14 cellular contexts compared by ENCODE assay signal in the genomic region with DNA sequence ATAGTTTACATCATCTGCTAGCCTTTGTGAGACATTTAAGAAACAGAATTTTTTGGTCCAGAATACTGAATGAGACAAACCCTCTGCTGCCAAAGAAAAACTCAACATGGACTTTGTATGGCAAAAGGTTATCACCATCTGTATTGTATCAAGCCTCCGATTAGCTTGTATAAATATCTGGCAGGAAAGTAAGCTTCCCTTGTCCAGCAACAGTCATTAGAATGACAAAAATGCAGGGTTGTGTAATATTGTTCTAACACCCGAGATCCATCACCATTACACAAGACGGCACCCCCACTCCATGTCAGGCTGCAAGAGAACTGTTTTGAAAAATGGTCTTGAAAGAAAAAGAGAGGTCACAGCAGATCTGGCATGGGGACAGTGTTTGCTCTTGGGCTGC. TPM values are rescaled to one million over a fixed set of nuclear protein-coding genes. Genes with fewer than 3 reads are reported as not detected.
DNase-seq lines count a peak whose midpoint lies in the region; ATAC-seq, FAIRE-seq and TF ChIP-seq lines count a peak whose summit lies in the region.
"Had no signal": no experiment of that assay in that cellular context is flagged by ENCODE, and none has a peak within 500 bp of the region (broad histone marks: within the 10 kb centered on the region; RNA-seq: fewer than 3 reads in every experiment).

No MANE protein-coding gene starts in this region.

- no peaks in the 10 kb centered on the region for H3K27me3 ChIP-seq in pancreas

- peak; percentile 88 to 97 (median 91) for ATAC-seq in pancreas
- ATAC-seq in GM19328 (IDR thresholded peaks at IDR 0.05; ENCODE audit: unreplicated experiment), result no peak
- no peak for ATAC-seq in HG02798 (IDR thresholded peaks at IDR 0.05; ENCODE audit: poor library complexity, unreplicated experiment)
- ATAC-seq: activated CD8-positive, alpha-beta T cell treated with anti-CD3 and anti-CD28 coated beads, Interleukin-2, amount 10 ng/mL, durations not matched to agents 7 days and 5 days; stimulated activated naive B cell treated with anti-CD40 and anti-IgM and Interleukin-4, amounts not matched to agents 10 μg/mL and 1 μg/mL and 100 μg/mL, for 72 hours had no signal

- DNase-seq in AG09319 (ENCODE audit: extremely low read depth, low read depth) (peak; percentile 90), amniotic epithelial cell (ENCODE audit: low read depth) (peak; percentile 98), glomerular endothelial cell (ENCODE audit: extremely low read depth, low read depth, low spot score) (peak; percentile 29), pancreas (peak in 4 of 6 donors; percentile 31 to 50 (median 36))
- no peak for DNase-seq in activated naive CD4-positive, alpha-beta T cell treated with anti-CD3 and anti-CD28 coated beads, Interleukin-2, amount 50 U/mL, for 16 hours
- no peak for DNase-seq in activated CD4-positive, alpha-beta T cell treated with anti-CD3 and anti-CD28 coated beads, Interleukin-2, amount 50 U/mL, for 1 hour
- DNase-seq: activated CD8-positive, alpha-beta T cell treated with anti-CD3 and anti-CD28 coated beads, Interleukin-2, amount 10 ng/mL, durations not matched to agents 7 days and 5 days; CD4-positive, CD25-positive, alpha-beta regulatory T cell; H9; NCI-H2107; stimulated activated naive B cell treated with anti-CD40 and anti-IgM and Interleukin-4, amounts not matched to agents 10 μg/mL and 1 μg/mL and 100 μg/mL, for 72 hours had no signal

- no peak for TF ChIP-seq CTCF in AG09319 (IDR thresholded peaks at IDR 0.05; ENCODE audit: low read depth, low read length)
- TF ChIP-seq CTCF in pancreas (IDR thresholded peaks at IDR 0.05), result no peak

- no peak overlapping the region for H3K4me3 ChIP-seq in pancreas

- no peaks in the 10 kb centered on the region for H3K9me3 ChIP-seq in pancreas

- H3K27ac ChIP-seq in pancreas, result peak overlapping the region in 1 of 4 donors; percentile 5
- H3K27ac ChIP-seq: HL-60 had no signal

- WGBS in pancreas, 2 donors, result 3 to 4% methylated on average over 3 of the region's 3 CpGs

- FAIRE-seq in pancreas (lab: Jason Lieb, UNC), result no peak

- H3K36me3 ChIP-seq in pancreas, result no peaks in the 10 kb centered on the region

- H3K4me1 ChIP-seq in pancreas, result no peaks in the 10 kb centered on the region

- intact Hi-C loops in pancreas (cut with DNase I), result no loop called here

RNA-seq across cellular contexts. Expression of a gene that starts 23.6 kb away (rescaled TPM):
- total RNA-seq in glomerular endothelial cell (0.05 and 0.06 TPM in 2 replicates), pancreas (10 to 100 TPM in 3 of 6 donors, 1 to 10 TPM in 3; 3.6 to 12.8 (median 8.5) TPM)
- polyA plus RNA-seq in pancreas, result 1 to 10 TPM in 1 of 2 donors, under 1 TPM in 1; 0.96 to 1.2 TPM
- total RNA-seq: activated CD8-positive, alpha-beta T cell treated with anti-CD3 and anti-CD28 coated beads, Interleukin-2, amount 10 ng/mL, durations not matched to agents 7 days and 5 days had no signal
- polyA plus RNA-seq: CD4-positive, CD25-positive, alpha-beta regulatory T cell had no signal

Comparison
In these comparisons a context has a peak if more than half of its experiments do, and no peak if none do; other contexts are left out.
1. DNase-seq: peak in AG09319 (single experiment), amniotic epithelial cell (single experiment), glomerular endothelial cell (single experiment) and pancreas (4 of 6); none in activated naive CD4-positive, alpha-beta T cell treated with anti-CD3 and anti-CD28 coated beads, Interleukin-2, amount 50 U/mL, for 16 hours (single experiment) and activated CD4-positive, alpha-beta T cell treated with anti-CD3 and anti-CD28 coated beads, Interleukin-2, amount 50 U/mL, for 1 hour (single experiment).
2. ATAC-seq: peak in pancreas (4 of 4); none in GM19328 (single experiment) and HG02798 (single experiment).